In genomic region chr6:166950892-166951669, GRCh38 we compare ENCODE assay signal across 8 cellular contexts. TPM values are rescaled to one million over a fixed set of nuclear protein-coding genes. Genes with fewer than 3 reads are reported as not detected.
A peak's percentile ranks its signal among the peaks of the same experiment; 100 is the strongest.
DNase-seq lines count a peak whose midpoint lies in the region; TF ChIP-seq lines count a peak whose summit lies in the region.
"Not testable (repeated sequence)": the region's sequence is repeated elsewhere in the genome, so short reads cannot be mapped to it uniquely, and the experiment has no call there.

No MANE protein-coding gene starts in this region.

- H3K4me1 ChIP-seq in HEK293 (ENCODE audit: control insufficient read depth, insufficient read depth, low read length) = not testable (repeated sequence)
- H3K4me1 ChIP-seq in neutrophil (ENCODE audit: control insufficient read depth in 1 of 2, insufficient read depth in 1 of 2, low read depth in 1 of 2, low read length in 1 of 2) = peaks cover 42% of the 10 kb centered on the region in 2 experiments
- H3K4me1 ChIP-seq in testis = peaks cover 25% of the 10 kb centered on the region

- H3K9me3 ChIP-seq in HEK293 (ENCODE audit: control insufficient read depth, insufficient read depth, low read depth, low read length); neutrophil; testis: not testable (repeated sequence)

- H3K36me3 ChIP-seq in HEK293 (ENCODE audit: control insufficient read depth in 2 of 2, insufficient read depth in 1 of 2, low read length in 2 of 2) (peaks cover 0 to 41% of the 10 kb centered on the region in 2 experiments; a peak in 2 of 3 replicates), neutrophil (peaks cover 87% of the 10 kb centered on the region)
- H3K36me3 ChIP-seq in testis (ENCODE audit: low read depth, missing control alignments) = not testable (repeated sequence)

- H3K27ac ChIP-seq in HEK293 (ENCODE audit: extremely low read depth, low read depth, low read length) = not testable (repeated sequence)
- H3K27ac ChIP-seq in neutrophil = peak overlapping the region; percentile 99
- peak overlapping the region; percentile 29 to 81 for H3K27ac ChIP-seq in testis

- 66 to 67% methylated on average over 17 of the region's 17 CpGs for WGBS in testis, 2 donors

- TF ChIP-seq CTCF in GM12873 (IDR thresholded peaks at IDR 0.05; ENCODE audit: insufficient read depth, low read depth, low read length, missing control alignments) (peak; percentile 78), HEK293 (tag by site-specific recombination; IDR thresholded peaks at IDR 0.05) (peak; percentile 48; the same call in 1 of the 2 replicates), LNCAP (IDR thresholded peaks at IDR 0.05) (peak; percentile 77), fibroblast of the aortic adventitia (IDR thresholded peaks at IDR 0.05; ENCODE audit: insufficient read depth, low read length) (peak; percentile 56), neutrophil (IDR thresholded peaks at IDR 0.05) (peak; percentile 68), testis (IDR thresholded peaks at IDR 0.05) (peak; percentile 63 to 70 (median 66))

- not testable (repeated sequence) for TF ChIP-seq POLR2A in testis (IDR thresholded peaks at IDR 0.05)

- not testable (repeated sequence) for H3K4me3 ChIP-seq in HEK293 (ENCODE audit: low read depth, low read length); fibroblast of the aortic adventitia (ENCODE audit: low read depth, low read length); neutrophil (ENCODE audit: low read depth in 1 of 2, low read length in 1 of 2); testis

- POLR2A ChIA-PET in HEK293 (lab: Yijun Ruan, JAX) = interaction anchor here (1.4 to 1.7 kb wide), 2 partner anchors 48 to 164 kb away, joined by 3 to 6 read pairs; partner anchors contain the start of gene CEP43

- intact Hi-C loops in testis (cut with DNase I; ENCODE audit: low total_unique reads) = not testable (repeated sequence)

- peak; percentile 74 to 80 for DNase-seq in SHP77 (lab: John Stamatoyannopoulos, UW)
- DNase-seq in activated T-helper 9 cell treated with anti-CD3 and anti-CD28 coated beads, Interleukin-2, amount 50 U/mL, for 16 hours (ENCODE audit: low read depth) = peak; percentile 65
- DNase-seq in fibroblast of the aortic adventitia (ENCODE audit: low read depth) = peak; percentile 48
- DNase-seq in testis = peak; percentile 92

- H3K27me3 ChIP-seq in neutrophil, testis: not testable (repeated sequence)

- CTCF ChIA-PET in HEK293 (lab: Yijun Ruan, JAX) = interaction anchor here (0.6 to 2.3 kb wide), 35 partner anchors 10 to 1794 kb away, joined by 3 to 26 read pairs (median 4); no protein-coding TSS in a partner anchor

TF ChIP-seq in HEK293, 187 proteins besides CTCF, POLR2A, EP300 and RAD21:
- peak; percentile 20; the same call in 1 of the 2 replicates for TF ChIP-seq SP7 (tag by site-specific recombination; IDR thresholded peaks at IDR 0.05)
- TF ChIP-seq ZNF654 (tag by site-specific recombination; IDR thresholded peaks at IDR 0.05; ENCODE audit: low read depth) = peak; percentile 69
- TF ChIP-seq ZNF660 (tag by site-specific recombination; IDR thresholded peaks at IDR 0.05) = peak; percentile 46; the same call in 1 of the 2 replicates
- peak; percentile 99 for TF ChIP-seq ZNF2 (tag by site-specific recombination; IDR thresholded peaks at IDR 0.05)
TF ChIP-seq in HEK293: peak in this region for 4; not testable (repeated sequence) for 183.

RNA-seq across cellular contexts. Expression of gene RNASET2, which starts 5.3 kb away (rescaled TPM):
- total RNA-seq in fibroblast of the aortic adventitia (ENCODE audit: low replicate concordance) (16.8 and 59.7 TPM in 2 replicates), testis (10 to 100 TPM; 50.2 to 56.1 TPM)
- polyA plus RNA-seq in testis (ENCODE audit: insufficient read depth, low read depth, low replicate concordance) = 44.5 TPM

RNA-seq across cellular contexts. Expression of gene CEP43, which starts 48.1 kb away (rescaled TPM):
- total RNA-seq in fibroblast of the aortic adventitia (ENCODE audit: low replicate concordance) = 22.0 and 27.8 TPM in 2 replicates
- total RNA-seq in testis = 100 to 1,000 TPM in 1 of 2 donors, 10 to 100 TPM in 1; 67.0 to 129 TPM
- 105 TPM for polyA plus RNA-seq in testis (ENCODE audit: insufficient read depth, low read depth, low replicate concordance)
